In genomic region chr3:114850913-114851312, GRCh38 we compare ENCODE assay signal across 22 cellular contexts.
DNase-seq lines count a peak whose midpoint lies in the region; FAIRE-seq and TF ChIP-seq lines count a peak whose summit lies in the region.
"Had no signal": no experiment of that assay in that cellular context is flagged by ENCODE, and none has a peak within 500 bp of the region (broad histone marks: within the 10 kb centered on the region; RNA-seq: fewer than 3 reads in every experiment).

No MANE protein-coding gene starts in this region.

- H3K79me2 ChIP-seq in astrocyte (ENCODE audit: insufficient read depth, low read length): no peaks in the 10 kb centered on the region
- H3K79me2 ChIP-seq: hepatocyte had no signal

- no peaks in the 10 kb centered on the region for H3K36me3 ChIP-seq in astrocyte (ENCODE audit: insufficient read depth, low read length)
- H3K36me3 ChIP-seq: right atrium auricular region had no signal

- H3K4me1 ChIP-seq in astrocyte (ENCODE audit: insufficient read depth, low read length): no peaks in the 10 kb centered on the region

- no peak for TF ChIP-seq CTCF in astrocyte (IDR thresholded peaks at IDR 0.05; ENCODE audit: insufficient read depth, low read depth, low read length)

- no peaks in the 10 kb centered on the region for H4K20me1 ChIP-seq in astrocyte (ENCODE audit: insufficient read depth, low read length)

- H3K27ac ChIP-seq in astrocyte (ENCODE audit: low read depth, low read length): no peak overlapping the region
- H3K27ac ChIP-seq: hepatocyte, right atrium auricular region had no signal

- H3K4me3 ChIP-seq in astrocyte (ENCODE audit: insufficient read depth, low read depth, low read length): no peak overlapping the region
- H3K4me3 ChIP-seq: hepatocyte, right atrium auricular region had no signal

- H3K27ac Mint-ChIP-seq in astrocyte (ENCODE audit: unreplicated experiment): no peak overlapping the region
- H3K27ac Mint-ChIP-seq: activated CD8-positive, alpha-beta memory T cell treated with anti-CD3 and anti-CD28 coated beads, Interleukin-2, amount 10 ng/mL, durations not matched to agents 7 days and 5 days; activated naive CD8-positive, alpha-beta T cell treated with anti-CD3 and anti-CD28 coated beads for 36 hours; activated T-helper 17 cell treated with anti-CD3 and anti-CD28 coated beads, Interleukin-2, amount 50 U/mL, for 72 hours; H9 had no signal

- H3K27me3 Mint-ChIP-seq in astrocyte (ENCODE audit: low read depth, unreplicated experiment): no peaks in the 10 kb centered on the region
- H3K27me3 Mint-ChIP-seq: activated CD8-positive, alpha-beta memory T cell treated with anti-CD3 and anti-CD28 coated beads, Interleukin-2, amount 10 ng/mL, durations not matched to agents 7 days and 5 days; activated naive CD8-positive, alpha-beta T cell treated with anti-CD3 and anti-CD28 coated beads for 36 hours; activated T-helper 17 cell treated with anti-CD3 and anti-CD28 coated beads, Interleukin-2, amount 50 U/mL, for 72 hours had no signal

- FAIRE-seq in H54 (lab: Jason Lieb, UNC): peak; percentile 52
- peak; percentile 45 for FAIRE-seq in astrocyte (lab: Jason Lieb, UNC)
- FAIRE-seq: D721Med had no signal

- no peak overlapping the region for H3K4me3 Mint-ChIP-seq in astrocyte (ENCODE audit: unreplicated experiment)
- H3K4me3 Mint-ChIP-seq: activated CD8-positive, alpha-beta memory T cell treated with anti-CD3 and anti-CD28 coated beads, Interleukin-2, amount 10 ng/mL, durations not matched to agents 7 days and 5 days; activated naive CD8-positive, alpha-beta T cell treated with anti-CD3 and anti-CD28 coated beads for 36 hours; activated T-helper 17 cell treated with anti-CD3 and anti-CD28 coated beads, Interleukin-2, amount 50 U/mL, for 72 hours; H9 had no signal

- H3K9me3 Mint-ChIP-seq in astrocyte (ENCODE audit: unreplicated experiment): no peaks in the 10 kb centered on the region
- H3K9me3 Mint-ChIP-seq: activated naive CD8-positive, alpha-beta T cell treated with anti-CD3 and anti-CD28 coated beads for 36 hours; activated T-helper 17 cell treated with anti-CD3 and anti-CD28 coated beads, Interleukin-2, amount 50 U/mL, for 72 hours; H9 had no signal

- no peak overlapping the region for H2AFZ ChIP-seq in astrocyte (ENCODE audit: low read depth, low read length)
- H2AFZ ChIP-seq: hepatocyte had no signal

- H3K4me1 Mint-ChIP-seq in astrocyte (ENCODE audit: low read depth, unreplicated experiment): no peaks in the 10 kb centered on the region

- TF ChIP-seq POLR2A in H54 (IDR thresholded peaks at IDR 0.05; ENCODE audit: low read depth, low read length): no peak

- no peak overlapping the region for H3K4me2 ChIP-seq in astrocyte (ENCODE audit: low read length)
- H3K4me2 ChIP-seq: hepatocyte had no signal

- no peaks in the 10 kb centered on the region for H3K9me3 ChIP-seq in astrocyte (ENCODE audit: insufficient read depth, low read depth, low read length)
- H3K9me3 ChIP-seq: right atrium auricular region had no signal

- H3K9ac ChIP-seq in astrocyte (ENCODE audit: low read length): no peak overlapping the region

- no peaks in the 10 kb centered on the region for H3K36me3 Mint-ChIP-seq in astrocyte (ENCODE audit: low read depth, unreplicated experiment)
- H3K36me3 Mint-ChIP-seq: activated CD8-positive, alpha-beta memory T cell treated with anti-CD3 and anti-CD28 coated beads, Interleukin-2, amount 10 ng/mL, durations not matched to agents 7 days and 5 days had no signal

- no peaks in the 10 kb centered on the region for H3K27me3 ChIP-seq in astrocyte (ENCODE audit: insufficient read depth, low read length)
- H3K27me3 ChIP-seq: hepatocyte, right atrium auricular region had no signal

- peak; percentile 3 for DNase-seq in A172 (ENCODE audit: low spot score)
- peak; percentile 5 for DNase-seq in H54 (ENCODE audit: insufficient read length, low spot score)
- no peak for DNase-seq in astrocyte (ENCODE audit: low read depth)
- DNase-seq in foreskin melanocyte: peak; percentile 13
- no peak for DNase-seq in NCI-H1436 (lab: John Stamatoyannopoulos, UW)
- no peak for DNase-seq in midbrain (lab: John Stamatoyannopoulos, UW)
- no peak for DNase-seq in putamen (ENCODE audit: low spot score)
- no peak for DNase-seq in activated CD4-positive, alpha-beta T cell treated with anti-CD3 and anti-CD28 coated beads, Interleukin-2, amount 50 U/mL, for 48 hours
- DNase-seq: activated CD4-positive, alpha-beta T cell treated with anti-CD3 and anti-CD28 coated beads for 48 hours; activated CD8-positive, alpha-beta memory T cell treated with anti-CD3 and anti-CD28 coated beads, Interleukin-2, amount 10 ng/mL, durations not matched to agents 7 days and 5 days; activated naive CD8-positive, alpha-beta T cell treated with anti-CD3 and anti-CD28 coated beads for 36 hours; C1 segment of cervical spinal cord; H9; NCI-H1417; NCI-H524; stimulated activated CD4-positive, alpha-beta T cell treated with anti-CD3 and anti-CD28 coated beads, Interleukin-12 subunit alpha, Interleukin-12 subunit beta, amount 100 ng/mL, for 4 hours; stimulated activated CD8-positive, alpha-beta memory T cell treated with anti-CD3 and anti-CD28 coated beads, Interleukin-4, amount 100 ng/mL, for 48 hours; SW 1271 had no signal

Comparison
In these comparisons a context has a peak if more than half of its experiments do, and no peak if none do; other contexts are left out.
1. DNase-seq: peak in A172 (single experiment), H54 (single experiment) and foreskin melanocyte (single experiment); none in astrocyte (single experiment), NCI-H1436 (single experiment), midbrain (single experiment), putamen (single experiment) and activated CD4-positive, alpha-beta T cell treated with anti-CD3 and anti-CD28 coated beads, Interleukin-2, amount 50 U/mL, for 48 hours (0 of 2).